ENCODE assay signal across 8 cellular contexts in genomic region chr17:81552244-81553017, GRCh38. TPM values are rescaled to one million over a fixed set of nuclear protein-coding genes. Genes with fewer than 3 reads are reported as not detected.
DNase-seq lines count a peak whose midpoint lies in the region; ATAC-seq and TF ChIP-seq lines count a peak whose summit lies in the region.

Gene FAAP100, minus strand, starts transcription at chr17:81552353. Its CDS starts 23 bp downstream, at chr17:81552330.

- BruUV-seq in A673 (replicated peaks; lab: Mats Ljungman, UMichigan), result no TSS peak

- intact Hi-C loops in A673 (cut with micrococcal nuclease; ENCODE audit: unreplicated experiment), result loop anchor here (5.0 kb wide), 1 partner anchor 35 kb away; no protein-coding TSS in a partner anchor

- no peaks in the 10 kb centered on the region for H3K9me3 ChIP-seq in A673 (ENCODE audit: low read depth, low read length, poor library complexity, severe bottlenecking)

- no peaks in the 10 kb centered on the region for H3K27me3 ChIP-seq in A673 (replicated peaks; ENCODE audit: insufficient read depth, low read depth, low read length, poor library complexity)

- H3K36me3 ChIP-seq in A673 (ENCODE audit: insufficient read depth, low read length, poor library complexity, severe bottlenecking), result peaks cover 42% of the 10 kb centered on the region

- CTCF ChIA-PET in A673 (lab: Charles Lee), result interaction anchor here (0.8 to 1.1 kb wide), 2 partner anchors 14 to 49 kb away, joined by 3 read pairs; no protein-coding TSS in a partner anchor

- ATAC-seq in GM18517 (IDR thresholded peaks at IDR 0.05; ENCODE audit: unreplicated experiment) (peak; percentile 50), HG03108 (IDR thresholded peaks at IDR 0.05; ENCODE audit: unreplicated experiment) (peak; percentile 32)

- POLR2A ChIA-PET in A673 (lab: Charles Lee; ENCODE audit: low non-redundant PET), result interaction anchor here (0.6 to 0.7 kb wide), 2 partner anchors 37 to 95 kb away, joined by 4 read pairs; no protein-coding TSS in a partner anchor

- peaks cover 10% of the 10 kb centered on the region for H3K4me1 ChIP-seq in A673 (ENCODE audit: insufficient read depth, low read length, poor library complexity, severe bottlenecking)

- peak within 1 kb of the TSS; percentile 85 for H3K4me3 ChIP-seq in A673 (ENCODE audit: low read depth, low read length, poor library complexity, severe bottlenecking)

- DNase-seq in A673 (ENCODE audit: low spot score), result peak; percentile 92
- DNase-seq in NCI-H748 treated with DMSO at 0.1 percent for 48 hours (lab: John Stamatoyannopoulos, UW), result peak; percentile 54
- DNase-seq in activated CD8-positive, alpha-beta memory T cell treated with anti-CD3 and anti-CD28 coated beads for 1 hour (ENCODE audit: extremely low read depth in 1 of 2, low read depth in 1 of 2), result peak; percentile 23 to 71
- DNase-seq in effector CD8-positive, alpha-beta T cell (lab: John Stamatoyannopoulos, UW), result peak; percentile 66
- DNase-seq in medulla oblongata (ENCODE audit: extremely low spot score), result peak; percentile 73
- DNase-seq in stimulated activated CD4-positive, alpha-beta T cell treated with anti-CD3 and anti-CD28 coated beads, TNF-alpha, amount 100 ng/mL, for 48 hours (ENCODE audit: low read depth in 3 of 3), result peak; percentile 59 to 70 (median 68)

- H3K27ac ChIP-seq in A673 (ENCODE audit: low read depth, low read length, poor library complexity, severe bottlenecking), result peak within 1 kb of the TSS; percentile 96

- no peak for TF ChIP-seq CTCF in A673 (conservative IDR thresholded peaks at IDR 0.05; ENCODE audit: low read depth, low read length)

RNA-seq across cellular contexts. Expression of gene FAAP100, which starts in this region (rescaled TPM):
- total RNA-seq in A673 (2021), result 49.4 and 49.5 TPM in 2 replicates

Comparison
In these comparisons a context has a peak if more than half of its experiments do, and no peak if none do; other contexts are left out.
1. Peak in every context shown above with its lines: DNase-seq, ATAC-seq, H3K4me3 ChIP-seq and H3K27ac ChIP-seq.